ENCODE assay signal across 2 cellular contexts in the genomic region with DNA sequence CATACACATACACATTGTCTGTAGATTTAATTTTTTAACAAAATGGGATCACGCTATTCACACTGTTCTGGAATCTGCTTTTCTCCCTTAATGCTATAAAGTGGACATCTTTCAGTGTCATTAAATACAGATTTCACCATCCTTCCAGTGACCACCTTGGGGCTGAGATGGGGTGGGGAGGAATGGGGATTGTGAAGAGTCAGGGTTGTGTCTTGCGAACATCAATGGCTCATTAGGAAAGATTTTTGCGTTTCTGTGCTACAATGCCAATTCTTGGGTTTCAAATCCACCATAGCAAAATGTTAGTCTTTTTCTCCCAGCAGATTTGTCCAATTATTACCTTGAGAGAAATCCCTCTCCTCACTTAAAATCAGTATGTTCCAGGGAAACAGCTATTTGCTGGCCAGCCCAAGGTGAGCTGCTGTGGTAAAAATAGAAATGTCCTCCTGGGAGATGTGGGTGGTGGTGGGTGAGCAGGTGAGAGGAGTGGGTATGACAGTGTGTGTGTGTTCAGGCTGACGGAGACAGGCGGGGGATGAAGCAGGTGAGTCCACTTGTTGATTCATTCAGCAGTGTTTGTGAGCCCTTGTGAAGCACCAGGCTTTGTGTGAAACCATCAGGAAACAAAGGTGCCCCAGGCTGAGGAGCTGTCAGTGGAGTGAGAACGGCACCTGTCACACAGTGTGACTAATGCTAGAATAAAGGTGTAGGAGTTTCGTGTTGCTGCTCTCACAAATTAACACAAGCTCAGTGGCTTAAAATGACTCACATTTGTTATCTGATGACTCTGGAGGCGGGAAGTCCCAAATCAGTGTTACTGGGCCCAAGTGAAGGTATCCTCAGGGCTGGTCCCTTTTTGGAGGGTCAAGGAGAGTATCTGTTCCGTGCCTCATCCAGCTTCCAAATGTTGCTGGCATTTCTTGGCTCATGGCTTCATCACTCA.
TF ChIP-seq lines count a peak whose summit lies in the region.

No MANE protein-coding gene starts in this region.

TF ChIP-seq in liver, 16 proteins besides CTCF, POLR2A, EP300 and RAD21:
- TF ChIP-seq, protein P1, sequence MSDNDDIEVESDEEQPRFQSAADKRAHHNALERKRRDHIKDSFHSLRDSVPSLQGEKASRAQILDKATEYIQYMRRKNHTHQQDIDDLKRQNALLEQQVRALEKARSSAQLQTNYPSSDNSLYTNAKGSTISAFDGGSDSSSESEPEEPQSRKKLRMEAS (IDR thresholded peaks at IDR 0.05) = no peak
- TF ChIP-seq YY1 (IDR thresholded peaks at IDR 0.05) (no peak), NR2F2 (IDR thresholded peaks at IDR 0.05) (no peak), GABPA (IDR thresholded peaks at IDR 0.05 in 1 of 2, conservative IDR thresholded peaks at IDR 0.05 in 1 of 2) (no peak), RXRA (IDR thresholded peaks at IDR 0.05) (no peak), EGR1 (IDR thresholded peaks at IDR 0.05; ENCODE audit: low read depth in 2 of 2) (no peak), FOXA2 (IDR thresholded peaks at IDR 0.05) (no peak), SP1 (IDR thresholded peaks at IDR 0.05) (no peak), JUND (IDR thresholded peaks at IDR 0.05) (no peak), HNF4A (conservative IDR thresholded peaks at IDR 0.05) (no peak), TAF1 (conservative IDR thresholded peaks at IDR 0.05) (no peak), HNF4G (IDR thresholded peaks at IDR 0.05) (no peak), FOXA1 (IDR thresholded peaks at IDR 0.05) (no peak)
- TF ChIP-seq, protein P2, sequence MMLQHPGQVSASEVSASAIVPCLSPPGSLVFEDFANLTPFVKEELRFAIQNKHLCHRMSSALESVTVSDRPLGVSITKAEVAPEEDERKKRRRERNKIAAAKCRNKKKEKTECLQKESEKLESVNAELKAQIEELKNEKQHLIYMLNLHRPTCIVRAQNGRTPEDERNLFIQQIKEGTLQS (IDR thresholded peaks at IDR 0.05) = no peak
- TF ChIP-seq, protein P3, sequence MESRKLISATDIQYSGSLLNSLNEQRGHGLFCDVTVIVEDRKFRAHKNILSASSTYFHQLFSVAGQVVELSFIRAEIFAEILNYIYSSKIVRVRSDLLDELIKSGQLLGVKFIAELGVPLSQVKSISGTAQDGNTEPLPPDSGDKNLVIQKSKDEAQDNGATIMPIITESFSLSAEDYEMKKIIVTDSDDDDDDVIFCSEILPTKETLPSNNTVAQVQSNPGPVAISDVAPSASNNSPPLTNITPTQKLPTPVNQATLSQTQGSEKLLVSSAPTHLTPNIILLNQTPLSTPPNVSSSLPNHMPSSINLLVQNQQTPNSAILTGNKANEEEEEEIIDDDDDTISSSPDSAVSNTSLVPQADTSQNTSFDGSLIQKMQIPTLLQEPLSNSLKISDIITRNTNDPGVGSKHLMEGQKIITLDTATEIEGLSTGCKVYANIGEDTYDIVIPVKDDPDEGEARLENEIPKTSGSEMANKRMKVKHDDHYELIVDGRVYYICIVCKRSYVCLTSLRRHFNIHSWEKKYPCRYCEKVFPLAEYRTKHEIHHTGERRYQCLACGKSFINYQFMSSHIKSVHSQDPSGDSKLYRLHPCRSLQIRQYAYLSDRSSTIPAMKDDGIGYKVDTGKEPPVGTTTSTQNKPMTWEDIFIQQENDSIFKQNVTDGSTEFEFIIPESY (IDR thresholded peaks at IDR 0.05) = no peak
- TF ChIP-seq, protein P4, sequence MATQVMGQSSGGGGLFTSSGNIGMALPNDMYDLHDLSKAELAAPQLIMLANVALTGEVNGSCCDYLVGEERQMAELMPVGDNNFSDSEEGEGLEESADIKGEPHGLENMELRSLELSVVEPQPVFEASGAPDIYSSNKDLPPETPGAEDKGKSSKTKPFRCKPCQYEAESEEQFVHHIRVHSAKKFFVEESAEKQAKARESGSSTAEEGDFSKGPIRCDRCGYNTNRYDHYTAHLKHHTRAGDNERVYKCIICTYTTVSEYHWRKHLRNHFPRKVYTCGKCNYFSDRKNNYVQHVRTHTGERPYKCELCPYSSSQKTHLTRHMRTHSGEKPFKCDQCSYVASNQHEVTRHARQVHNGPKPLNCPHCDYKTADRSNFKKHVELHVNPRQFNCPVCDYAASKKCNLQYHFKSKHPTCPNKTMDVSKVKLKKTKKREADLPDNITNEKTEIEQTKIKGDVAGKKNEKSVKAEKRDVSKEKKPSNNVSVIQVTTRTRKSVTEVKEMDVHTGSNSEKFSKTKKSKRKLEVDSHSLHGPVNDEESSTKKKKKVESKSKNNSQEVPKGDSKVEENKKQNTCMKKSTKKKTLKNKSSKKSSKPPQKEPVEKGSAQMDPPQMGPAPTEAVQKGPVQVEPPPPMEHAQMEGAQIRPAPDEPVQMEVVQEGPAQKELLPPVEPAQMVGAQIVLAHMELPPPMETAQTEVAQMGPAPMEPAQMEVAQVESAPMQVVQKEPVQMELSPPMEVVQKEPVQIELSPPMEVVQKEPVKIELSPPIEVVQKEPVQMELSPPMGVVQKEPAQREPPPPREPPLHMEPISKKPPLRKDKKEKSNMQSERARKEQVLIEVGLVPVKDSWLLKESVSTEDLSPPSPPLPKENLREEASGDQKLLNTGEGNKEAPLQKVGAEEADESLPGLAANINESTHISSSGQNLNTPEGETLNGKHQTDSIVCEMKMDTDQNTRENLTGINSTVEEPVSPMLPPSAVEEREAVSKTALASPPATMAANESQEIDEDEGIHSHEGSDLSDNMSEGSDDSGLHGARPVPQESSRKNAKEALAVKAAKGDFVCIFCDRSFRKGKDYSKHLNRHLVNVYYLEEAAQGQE (IDR thresholded peaks at IDR 0.05) = no peak

TF ChIP-seq in HepG2, 621 proteins besides CTCF, POLR2A, EP300 and RAD21:
- TF ChIP-seq ATAD3A (CRISPR knock-in tag; IDR thresholded peaks at IDR 0.05) (no peak), ATRX (CRISPR knock-in tag; IDR thresholded peaks at IDR 0.05; ENCODE audit: borderline replicate concordance) (no peak), ZNF251 (CRISPR knock-in tag; IDR thresholded peaks at IDR 0.05) (no peak), KLF9 (CRISPR knock-in tag; IDR thresholded peaks at IDR 0.05; ENCODE audit: low read depth) (no peak), ZNF143 (CRISPR knock-in tag; IDR thresholded peaks at IDR 0.05) (no peak), PAF1 (CRISPR knock-in tag; IDR thresholded peaks at IDR 0.05) (no peak), SIX1 (CRISPR knock-in tag; IDR thresholded peaks at IDR 0.05; ENCODE audit: borderline replicate concordance) (no peak), ZNF766 (CRISPR knock-in tag; IDR thresholded peaks at IDR 0.05; ENCODE audit: borderline replicate concordance) (no peak), ZNF256 (CRISPR knock-in tag; conservative IDR thresholded peaks at IDR 0.05) (no peak), KAT8 (CRISPR knock-in tag; IDR thresholded peaks at IDR 0.05) (no peak), HNRNPLL (IDR thresholded peaks at IDR 0.05; ENCODE audit: low read depth, low read length, poor library complexity, severe bottlenecking) (no peak), ZNF460 (CRISPR knock-in tag; IDR thresholded peaks at IDR 0.05; ENCODE audit: borderline replicate concordance) (no peak)
- TF ChIP-seq, protein P5, sequence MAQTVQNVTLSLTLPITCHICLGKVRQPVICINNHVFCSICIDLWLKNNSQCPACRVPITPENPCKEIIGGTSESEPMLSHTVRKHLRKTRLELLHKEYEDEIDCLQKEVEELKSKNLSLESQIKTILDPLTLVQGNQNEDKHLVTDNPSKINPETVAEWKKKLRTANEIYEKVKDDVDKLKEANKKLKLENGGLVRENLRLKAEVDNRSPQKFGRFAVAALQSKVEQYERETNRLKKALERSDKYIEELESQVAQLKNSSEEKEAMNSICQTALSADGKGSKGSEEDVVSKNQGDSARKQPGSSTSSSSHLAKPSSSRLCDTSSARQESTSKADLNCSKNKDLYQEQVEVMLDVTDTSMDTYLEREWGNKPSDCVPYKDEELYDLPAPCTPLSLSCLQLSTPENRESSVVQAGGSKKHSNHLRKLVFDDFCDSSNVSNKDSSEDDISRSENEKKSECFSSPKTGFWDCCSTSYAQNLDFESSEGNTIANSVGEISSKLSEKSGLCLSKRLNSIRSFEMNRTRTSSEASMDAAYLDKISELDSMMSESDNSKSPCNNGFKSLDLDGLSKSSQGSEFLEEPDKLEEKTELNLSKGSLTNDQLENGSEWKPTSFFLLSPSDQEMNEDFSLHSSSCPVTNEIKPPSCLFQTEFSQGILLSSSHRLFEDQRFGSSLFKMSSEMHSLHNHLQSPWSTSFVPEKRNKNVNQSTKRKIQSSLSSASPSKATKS (CRISPR knock-in tag; IDR thresholded peaks at IDR 0.05) = no peak
- TF ChIP-seq, protein P6, sequence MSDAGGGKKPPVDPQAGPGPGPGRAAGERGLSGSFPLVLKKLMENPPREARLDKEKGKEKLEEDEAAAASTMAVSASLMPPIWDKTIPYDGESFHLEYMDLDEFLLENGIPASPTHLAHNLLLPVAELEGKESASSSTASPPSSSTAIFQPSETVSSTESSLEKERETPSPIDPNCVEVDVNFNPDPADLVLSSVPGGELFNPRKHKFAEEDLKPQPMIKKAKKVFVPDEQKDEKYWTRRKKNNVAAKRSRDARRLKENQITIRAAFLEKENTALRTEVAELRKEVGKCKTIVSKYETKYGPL (CRISPR knock-in tag; IDR thresholded peaks at IDR 0.05) = no peak
- TF ChIP-seq, protein P7, sequence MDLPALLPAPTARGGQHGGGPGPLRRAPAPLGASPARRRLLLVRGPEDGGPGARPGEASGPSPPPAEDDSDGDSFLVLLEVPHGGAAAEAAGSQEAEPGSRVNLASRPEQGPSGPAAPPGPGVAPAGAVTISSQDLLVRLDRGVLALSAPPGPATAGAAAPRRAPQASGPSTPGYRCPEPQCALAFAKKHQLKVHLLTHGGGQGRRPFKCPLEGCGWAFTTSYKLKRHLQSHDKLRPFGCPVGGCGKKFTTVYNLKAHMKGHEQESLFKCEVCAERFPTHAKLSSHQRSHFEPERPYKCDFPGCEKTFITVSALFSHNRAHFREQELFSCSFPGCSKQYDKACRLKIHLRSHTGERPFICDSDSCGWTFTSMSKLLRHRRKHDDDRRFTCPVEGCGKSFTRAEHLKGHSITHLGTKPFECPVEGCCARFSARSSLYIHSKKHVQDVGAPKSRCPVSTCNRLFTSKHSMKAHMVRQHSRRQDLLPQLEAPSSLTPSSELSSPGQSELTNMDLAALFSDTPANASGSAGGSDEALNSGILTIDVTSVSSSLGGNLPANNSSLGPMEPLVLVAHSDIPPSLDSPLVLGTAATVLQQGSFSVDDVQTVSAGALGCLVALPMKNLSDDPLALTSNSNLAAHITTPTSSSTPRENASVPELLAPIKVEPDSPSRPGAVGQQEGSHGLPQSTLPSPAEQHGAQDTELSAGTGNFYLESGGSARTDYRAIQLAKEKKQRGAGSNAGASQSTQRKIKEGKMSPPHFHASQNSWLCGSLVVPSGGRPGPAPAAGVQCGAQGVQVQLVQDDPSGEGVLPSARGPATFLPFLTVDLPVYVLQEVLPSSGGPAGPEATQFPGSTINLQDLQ (CRISPR knock-in tag; IDR thresholded peaks at IDR 0.05) = no peak
- TF ChIP-seq, protein P8, sequence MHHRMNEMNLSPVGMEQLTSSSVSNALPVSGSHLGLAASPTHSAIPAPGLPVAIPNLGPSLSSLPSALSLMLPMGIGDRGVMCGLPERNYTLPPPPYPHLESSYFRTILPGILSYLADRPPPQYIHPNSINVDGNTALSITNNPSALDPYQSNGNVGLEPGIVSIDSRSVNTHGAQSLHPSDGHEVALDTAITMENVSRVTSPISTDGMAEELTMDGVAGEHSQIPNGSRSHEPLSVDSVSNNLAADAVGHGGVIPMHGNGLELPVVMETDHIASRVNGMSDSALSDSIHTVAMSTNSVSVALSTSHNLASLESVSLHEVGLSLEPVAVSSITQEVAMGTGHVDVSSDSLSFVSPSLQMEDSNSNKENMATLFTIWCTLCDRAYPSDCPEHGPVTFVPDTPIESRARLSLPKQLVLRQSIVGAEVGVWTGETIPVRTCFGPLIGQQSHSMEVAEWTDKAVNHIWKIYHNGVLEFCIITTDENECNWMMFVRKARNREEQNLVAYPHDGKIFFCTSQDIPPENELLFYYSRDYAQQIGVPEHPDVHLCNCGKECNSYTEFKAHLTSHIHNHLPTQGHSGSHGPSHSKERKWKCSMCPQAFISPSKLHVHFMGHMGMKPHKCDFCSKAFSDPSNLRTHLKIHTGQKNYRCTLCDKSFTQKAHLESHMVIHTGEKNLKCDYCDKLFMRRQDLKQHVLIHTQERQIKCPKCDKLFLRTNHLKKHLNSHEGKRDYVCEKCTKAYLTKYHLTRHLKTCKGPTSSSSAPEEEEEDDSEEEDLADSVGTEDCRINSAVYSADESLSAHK (CRISPR knock-in tag; IDR thresholded peaks at IDR 0.05; ENCODE audit: borderline replicate concordance) = no peak
- TF ChIP-seq, protein P9, sequence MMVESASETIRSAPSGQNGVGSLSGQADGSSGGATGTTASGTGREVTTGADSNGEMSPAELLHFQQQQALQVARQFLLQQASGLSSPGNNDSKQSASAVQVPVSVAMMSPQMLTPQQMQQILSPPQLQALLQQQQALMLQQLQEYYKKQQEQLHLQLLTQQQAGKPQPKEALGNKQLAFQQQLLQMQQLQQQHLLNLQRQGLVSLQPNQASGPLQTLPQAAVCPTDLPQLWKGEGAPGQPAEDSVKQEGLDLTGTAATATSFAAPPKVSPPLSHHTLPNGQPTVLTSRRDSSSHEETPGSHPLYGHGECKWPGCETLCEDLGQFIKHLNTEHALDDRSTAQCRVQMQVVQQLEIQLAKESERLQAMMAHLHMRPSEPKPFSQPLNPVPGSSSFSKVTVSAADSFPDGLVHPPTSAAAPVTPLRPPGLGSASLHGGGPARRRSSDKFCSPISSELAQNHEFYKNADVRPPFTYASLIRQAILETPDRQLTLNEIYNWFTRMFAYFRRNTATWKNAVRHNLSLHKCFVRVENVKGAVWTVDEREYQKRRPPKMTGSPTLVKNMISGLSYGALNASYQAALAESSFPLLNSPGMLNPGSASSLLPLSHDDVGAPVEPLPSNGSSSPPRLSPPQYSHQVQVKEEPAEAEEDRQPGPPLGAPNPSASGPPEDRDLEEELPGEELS (CRISPR knock-in tag; IDR thresholded peaks at IDR 0.05) = no peak
- TF ChIP-seq, protein P10, sequence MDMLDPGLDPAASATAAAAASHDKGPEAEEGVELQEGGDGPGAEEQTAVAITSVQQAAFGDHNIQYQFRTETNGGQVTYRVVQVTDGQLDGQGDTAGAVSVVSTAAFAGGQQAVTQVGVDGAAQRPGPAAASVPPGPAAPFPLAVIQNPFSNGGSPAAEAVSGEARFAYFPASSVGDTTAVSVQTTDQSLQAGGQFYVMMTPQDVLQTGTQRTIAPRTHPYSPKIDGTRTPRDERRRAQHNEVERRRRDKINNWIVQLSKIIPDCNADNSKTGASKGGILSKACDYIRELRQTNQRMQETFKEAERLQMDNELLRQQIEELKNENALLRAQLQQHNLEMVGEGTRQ (IDR thresholded peaks at IDR 0.05; ENCODE audit: low read depth, low read length) = no peak
- TF ChIP-seq, protein P10 (CRISPR knock-in tag; IDR thresholded peaks at IDR 0.05; ENCODE audit: borderline replicate concordance) = no peak
